In genomic region chr2:240134956-240135520, GRCh38 we compare ENCODE assay signal across 9 cellular contexts. TPM values are rescaled to one million over a fixed set of nuclear protein-coding genes. Genes with fewer than 3 reads are reported as not detected.
DNase-seq lines count a peak whose midpoint lies in the region; ATAC-seq and TF ChIP-seq lines count a peak whose summit lies in the region.
"Had no signal": no experiment of that assay in that cellular context is flagged by ENCODE, and none has a peak within 500 bp of the region (broad histone marks: within the 10 kb centered on the region; RNA-seq: fewer than 3 reads in every experiment).

No MANE protein-coding gene starts in this region.

- H3K27ac ChIP-seq in WERI-Rb-1, result peak overlapping the region; percentile 81; the same call in 1 of the 2 replicates
- no peak overlapping the region for H3K27ac ChIP-seq in rectal smooth muscle tissue (ENCODE audit: low read depth, low read length)

- no peaks in the 10 kb centered on the region for H3K36me3 Mint-ChIP-seq in glutamatergic neuron (ENCODE audit: unreplicated experiment)

- peaks cover 6% of the 10 kb centered on the region for H3K4me1 ChIP-seq in rectal smooth muscle tissue (ENCODE audit: control insufficient read depth, insufficient read depth, low read length)

- ATAC-seq in HG02798 (IDR thresholded peaks at IDR 0.05; ENCODE audit: poor library complexity, unreplicated experiment), result no peak

- peaks cover 7% of the 10 kb centered on the region for H3K27me3 Mint-ChIP-seq in glutamatergic neuron (ENCODE audit: unreplicated experiment)

- TF ChIP-seq CTCF in WERI-Rb-1 (IDR thresholded peaks at IDR 0.05; ENCODE audit: low read depth, low read length) (no peak), glutamatergic neuron (IDR thresholded peaks at IDR 0.05; ENCODE audit: partially characterized antibody, unreplicated experiment) (no peak)

- H3K4me1 Mint-ChIP-seq in glutamatergic neuron (ENCODE audit: low read depth, unreplicated experiment), result peaks cover 21% of the 10 kb centered on the region

- DNase-seq in WERI-Rb-1 (no peak), glutamatergic neuron (no peak), NCI-H82 (lab: John Stamatoyannopoulos, UW) (no peak), D341Med (ENCODE audit: low spot score) (no peak), SIG-M5 (lab: John Stamatoyannopoulos, UW) (no peak)

- H3K4me3 Mint-ChIP-seq in glutamatergic neuron (ENCODE audit: unreplicated experiment), result peak overlapping the region; percentile 99

- peak overlapping the region; percentile 97 for H3K4me3 ChIP-seq in GM08714 (ENCODE audit: low read length)
- H3K4me3 ChIP-seq in WERI-Rb-1 (ENCODE audit: low read depth, low read length), result peak overlapping the region; percentile 78
- H3K4me3 ChIP-seq in rectal smooth muscle tissue (ENCODE audit: low read length), result peak overlapping the region; percentile 87

- H3K9me3 Mint-ChIP-seq in glutamatergic neuron (ENCODE audit: unreplicated experiment), result peaks cover 15% of the 10 kb centered on the region

- H3K9me3 ChIP-seq in WERI-Rb-1 (ENCODE audit: severe bottlenecking), result no peaks in the 10 kb centered on the region

- H3K36me3 ChIP-seq in WERI-Rb-1, result peaks cover 38% of the 10 kb centered on the region
- peaks cover 15% of the 10 kb centered on the region for H3K36me3 ChIP-seq in rectal smooth muscle tissue (ENCODE audit: control insufficient read depth, insufficient read depth, low read length)

- peak overlapping the region; percentile 93 for H3K27ac Mint-ChIP-seq in glutamatergic neuron (ENCODE audit: unreplicated experiment)

- H3K9ac ChIP-seq in rectal smooth muscle tissue (ENCODE audit: low read length), result no peak overlapping the region

- H3K27me3 ChIP-seq in WERI-Rb-1 (ENCODE audit: insufficient read depth, low read depth, severe bottlenecking), result no peaks in the 10 kb centered on the region
- H3K27me3 ChIP-seq in rectal smooth muscle tissue (ENCODE audit: control insufficient read depth, insufficient read depth, low read length), result no peaks in the 10 kb centered on the region

RNA-seq across cellular contexts. Expression of gene COPS9, which starts 1.1 kb away (rescaled TPM):
- 121 TPM for total RNA-seq in glutamatergic neuron (ENCODE audit: unreplicated experiment)

RNA-seq across cellular contexts. Expression of gene OTOS, which starts 5.4 kb away (rescaled TPM):
- not detected for total RNA-seq in glutamatergic neuron (ENCODE audit: unreplicated experiment)
- total RNA-seq: omental fat pad had no signal
